Comparison of ENCODE assay signal across 1 cellular context in the genomic region with DNA sequence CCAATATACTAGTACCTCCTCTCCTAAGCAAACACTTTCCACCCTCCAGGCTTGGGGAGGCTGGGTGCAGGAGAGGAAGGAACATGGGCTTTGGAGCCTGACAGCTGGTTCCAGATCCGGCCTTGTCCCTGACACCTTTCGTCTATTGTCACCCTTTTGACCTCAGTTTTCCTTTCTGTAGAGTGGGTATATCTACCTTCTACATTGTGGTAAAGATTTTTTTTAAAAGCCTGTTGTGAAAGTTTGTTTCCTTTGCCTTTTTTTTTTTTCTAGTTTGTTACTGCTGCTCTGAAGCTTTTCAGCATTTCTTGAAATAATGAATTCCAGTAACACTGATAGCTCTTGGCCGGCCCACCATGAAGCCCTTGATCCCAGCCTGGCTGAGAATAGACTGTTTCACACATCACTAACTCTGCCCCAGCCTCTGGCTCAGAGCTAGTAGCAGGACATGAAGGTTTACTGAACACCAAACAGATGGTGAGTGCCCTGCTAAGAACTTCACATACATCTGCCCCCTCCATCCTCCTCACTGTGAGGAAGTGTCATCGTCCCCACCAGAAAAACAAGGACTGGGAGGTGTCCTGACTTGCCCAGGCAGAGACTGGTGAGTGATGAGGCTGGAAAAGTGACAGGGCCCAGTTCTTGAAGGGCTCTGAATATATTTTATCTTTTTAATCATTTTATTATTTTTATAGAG.
TF ChIP-seq lines count a peak whose summit lies in the region.

No MANE protein-coding gene starts in this region.

TF ChIP-seq in HepG2, 621 proteins besides CTCF, POLR2A, EP300 and RAD21 (continued from another document and continues in another):
- TF ChIP-seq CSRNP2 (CRISPR knock-in tag; conservative IDR thresholded peaks at IDR 0.05; ENCODE audit: low read depth), result no peak
- no peak for TF ChIP-seq AFF4 (CRISPR knock-in tag; IDR thresholded peaks at IDR 0.05)
- TF ChIP-seq ZNF567 (CRISPR knock-in tag; IDR thresholded peaks at IDR 0.05; ENCODE audit: borderline replicate concordance), result no peak; the same call in 1 of the 2 replicates
- TF ChIP-seq MATR3 (CRISPR knock-in tag; IDR thresholded peaks at IDR 0.05), result no peak
- peak; percentile 98 for TF ChIP-seq ADNP (CRISPR knock-in tag; IDR thresholded peaks at IDR 0.05)
- TF ChIP-seq KDM5A (IDR thresholded peaks at IDR 0.05; ENCODE audit: borderline replicate concordance, low read length), result no peak
- TF ChIP-seq ZNF460 (CRISPR knock-in tag; IDR thresholded peaks at IDR 0.05; ENCODE audit: borderline replicate concordance), result no peak
- TF ChIP-seq ZNF337 (CRISPR knock-in tag; IDR thresholded peaks at IDR 0.05; ENCODE audit: borderline replicate concordance, low read depth), result no peak
- no peak for TF ChIP-seq CHCHD3 (CRISPR knock-in tag; IDR thresholded peaks at IDR 0.05)
- TF ChIP-seq PRDM4 (CRISPR knock-in tag; IDR thresholded peaks at IDR 0.05; ENCODE audit: borderline replicate concordance), result no peak
- no peak for TF ChIP-seq NFATC3 (CRISPR knock-in tag; IDR thresholded peaks at IDR 0.05)
- TF ChIP-seq CREM (IDR thresholded peaks at IDR 0.05), result no peak
- TF ChIP-seq CREM (CRISPR knock-in tag; IDR thresholded peaks at IDR 0.05), result no peak
- TF ChIP-seq REL (CRISPR knock-in tag; conservative IDR thresholded peaks at IDR 0.05), result no peak
- 0 out of 2 replicates have a peak, but pooled peaks have one; percentile 52 for TF ChIP-seq SSRP1 (CRISPR knock-in tag; IDR thresholded peaks at IDR 0.05)
- TF ChIP-seq SMAD9 (CRISPR knock-in tag; IDR thresholded peaks at IDR 0.05), result no peak
- no peak for TF ChIP-seq ZNF17 (CRISPR knock-in tag; IDR thresholded peaks at IDR 0.05)
- TF ChIP-seq ZNF615 (CRISPR knock-in tag; IDR thresholded peaks at IDR 0.05; ENCODE audit: borderline replicate concordance), result no peak
- TF ChIP-seq EED (CRISPR knock-in tag; IDR thresholded peaks at IDR 0.05), result no peak
- TF ChIP-seq FOXP1 (IDR thresholded peaks at IDR 0.05), result no peak
- TF ChIP-seq FOXP1 (CRISPR knock-in tag; IDR thresholded peaks at IDR 0.05), result no peak
- TF ChIP-seq HNF1A (IDR thresholded peaks at IDR 0.05; ENCODE audit: low read depth), result no peak
- TF ChIP-seq HNF1A (CRISPR knock-in tag; IDR thresholded peaks at IDR 0.05; ENCODE audit: borderline replicate concordance), result no peak
- no peak for TF ChIP-seq FOXP4 (CRISPR knock-in tag; IDR thresholded peaks at IDR 0.05)
- TF ChIP-seq TBX3 (IDR thresholded peaks at IDR 0.05; ENCODE audit: borderline replicate concordance), result peak; percentile 11; the same call in 1 of the 2 replicates
- 0 out of 2 replicates have a peak, but pooled peaks have one; percentile 15 for TF ChIP-seq ZNF792 (CRISPR knock-in tag; IDR thresholded peaks at IDR 0.05)
- TF ChIP-seq ZFP62 (CRISPR knock-in tag; IDR thresholded peaks at IDR 0.05), result no peak
- no peak for TF ChIP-seq ZNF24 (IDR thresholded peaks at IDR 0.05)
- no peak for TF ChIP-seq NFIC (IDR thresholded peaks at IDR 0.05; ENCODE audit: low read length)
- TF ChIP-seq NCOR1 (IDR thresholded peaks at IDR 0.05; ENCODE audit: borderline replicate concordance, low read length), result no peak
- TF ChIP-seq CCAR2 (optimal IDR thresholded peaks at IDR 0.05; ENCODE audit: low read depth, low read length), result no peak
- 0 out of 4 replicates have a peak, but pooled peaks of 1 of the 2 experiments have one; percentile 2 for TF ChIP-seq ATF4 (CRISPR knock-in tag; IDR thresholded peaks at IDR 0.05)
- TF ChIP-seq, protein P1, sequence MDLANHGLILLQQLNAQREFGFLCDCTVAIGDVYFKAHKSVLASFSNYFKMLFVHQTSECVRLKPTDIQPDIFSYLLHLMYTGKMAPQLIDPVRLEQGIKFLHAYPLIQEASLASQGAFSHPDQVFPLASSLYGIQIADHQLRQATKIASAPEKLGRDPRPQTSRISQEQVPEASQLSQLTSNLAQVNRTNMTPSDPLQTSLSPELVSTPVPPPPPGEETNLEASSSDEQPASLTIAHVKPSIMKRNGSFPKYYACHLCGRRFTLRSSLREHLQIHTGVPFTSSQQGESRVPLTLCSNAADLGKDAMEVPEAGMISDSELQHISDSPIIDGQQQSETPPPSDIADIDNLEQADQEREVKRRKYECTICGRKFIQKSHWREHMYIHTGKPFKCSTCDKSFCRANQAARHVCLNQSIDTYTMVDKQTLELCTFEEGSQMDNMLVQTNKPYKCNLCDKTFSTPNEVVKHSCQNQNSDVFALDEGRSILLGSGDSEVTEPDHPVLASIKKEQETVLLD (CRISPR knock-in tag; IDR thresholded peaks at IDR 0.05; ENCODE audit: low read depth), result no peak
- no peak for TF ChIP-seq PCBP2 (optimal IDR thresholded peaks at IDR 0.05; ENCODE audit: low read depth, low read length, poor library complexity, severe bottlenecking)
- no peak for TF ChIP-seq FOXK2 (IDR thresholded peaks at IDR 0.05)
- no peak for TF ChIP-seq HNRNPK (IDR thresholded peaks at IDR 0.05; ENCODE audit: low read depth, low read length, poor library complexity, severe bottlenecking)
- TF ChIP-seq ZNF484 (CRISPR knock-in tag; IDR thresholded peaks at IDR 0.05; ENCODE audit: borderline replicate concordance, low read depth), result no peak
- TF ChIP-seq CCDC6 (CRISPR knock-in tag; IDR thresholded peaks at IDR 0.05), result no peak
- peak; percentile 48 for TF ChIP-seq CBX1 (IDR thresholded peaks at IDR 0.05; ENCODE audit: low read depth)
- TF ChIP-seq ZNF629 (CRISPR knock-in tag; conservative IDR thresholded peaks at IDR 0.05), result peak; percentile 99
- TF ChIP-seq HDAC1 (CRISPR knock-in tag; IDR thresholded peaks at IDR 0.05), result peak; percentile 2
- no peak for TF ChIP-seq ZBTB26 (CRISPR knock-in tag; IDR thresholded peaks at IDR 0.05; ENCODE audit: borderline replicate concordance)
- TF ChIP-seq RCOR2 (CRISPR knock-in tag; IDR thresholded peaks at IDR 0.05), result peak; percentile 96
- TF ChIP-seq PAWR (CRISPR knock-in tag; IDR thresholded peaks at IDR 0.05; ENCODE audit: borderline replicate concordance), result no peak
- no peak for TF ChIP-seq MXI1 (IDR thresholded peaks at IDR 0.05; ENCODE audit: borderline replicate concordance, low read depth, low read length)
- no peak for TF ChIP-seq ZNF101 (CRISPR knock-in tag; IDR thresholded peaks at IDR 0.05; ENCODE audit: borderline replicate concordance, low read depth)
- no peak for TF ChIP-seq ZNF850 (CRISPR knock-in tag; conservative IDR thresholded peaks at IDR 0.05)
